ENCODE assay signal across 12 cellular contexts in the genomic region with DNA sequence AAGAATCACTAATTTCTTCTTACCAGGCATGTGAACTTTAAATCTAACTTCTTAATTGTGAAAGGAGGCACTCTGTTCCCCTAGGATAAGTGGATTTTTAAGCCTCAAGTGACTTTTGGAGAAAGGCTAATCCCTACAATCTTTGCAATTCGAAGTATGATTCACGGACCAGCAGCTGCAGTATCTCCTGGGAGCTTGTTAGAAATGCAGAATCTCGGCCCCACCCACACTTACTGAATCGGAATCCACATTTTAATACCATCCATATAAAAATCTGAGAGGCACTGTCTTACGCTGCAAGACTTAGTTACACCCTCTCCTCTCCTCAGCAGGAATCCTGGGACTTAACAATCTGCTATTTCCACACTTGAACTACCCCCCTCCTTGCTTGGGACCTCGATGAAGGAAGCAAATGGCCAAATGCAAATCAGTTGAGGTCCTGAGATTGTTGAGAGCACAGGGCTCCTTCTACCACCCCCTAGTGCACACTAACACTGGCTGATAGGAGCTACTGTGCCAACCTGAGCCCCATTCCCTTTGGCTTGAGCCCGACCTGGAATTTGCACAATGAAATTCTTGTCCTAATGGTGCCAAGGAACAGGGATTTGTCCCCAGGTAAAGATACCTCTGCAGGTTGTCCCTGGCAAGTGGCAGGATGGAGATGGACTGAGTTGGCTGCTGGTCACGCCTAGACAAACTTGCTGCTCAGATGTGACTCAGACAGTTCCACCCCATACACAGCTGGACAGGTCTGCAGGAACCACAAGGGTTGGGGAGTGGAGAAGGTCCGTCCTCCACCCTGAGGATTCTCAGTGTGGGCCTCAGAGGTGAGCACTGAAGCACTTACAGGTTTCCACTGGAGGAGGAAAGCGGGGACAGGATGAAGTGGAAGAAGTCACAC. TPM values are rescaled to one million over a fixed set of nuclear protein-coding genes. Genes with fewer than 3 reads are reported as not detected.
DNase-seq lines count a peak whose midpoint lies in the region; ATAC-seq, FAIRE-seq and TF ChIP-seq lines count a peak whose summit lies in the region.
"Had no signal": no experiment of that assay in that cellular context is flagged by ENCODE, and none has a peak within 500 bp of the region (broad histone marks: within the 10 kb centered on the region; RNA-seq: fewer than 3 reads in every experiment).

No MANE protein-coding gene starts in this region.

- POLR2A ChIA-PET in GM10248 (lab: Yijun Ruan, JAX): no interaction called here

- H4K20me1 ChIP-seq in astrocyte (ENCODE audit: insufficient read depth, low read length): peaks cover 99% of the 10 kb centered on the region

- peak overlapping the region; percentile 39 for H3K4me2 ChIP-seq in astrocyte (ENCODE audit: low read length)

- CTCF ChIA-PET in activated naive CD4-positive, alpha-beta T cell treated with anti-CD3 and anti-CD28 coated beads, Interleukin-2, amount 10 ng/mL, durations not matched to agents 7 days and 5 days (lab: Charles Lee): interaction anchor here (1.0 to 1.2 kb wide), 2 partner anchors 11 to 29 kb away, joined by 4 to 6 read pairs; no protein-coding TSS in a partner anchor
- CTCF ChIA-PET in activated naive CD4-positive, alpha-beta T cell treated with anti-CD3 and anti-CD28 coated beads for 36 hours (lab: Charles Lee): interaction anchor here (0.5 kb wide), 1 partner anchor 359 kb away, joined by 3 read pairs; no protein-coding TSS in a partner anchor
- CTCF ChIA-PET in Calu3 (lab: Charles Lee) (no interaction called here), GM10248 (lab: Yijun Ruan, JAX) (interaction anchor here (1.1 to 5.6 kb wide), 4 partner anchors 11 to 33 kb away, joined by 4 to 50 read pairs (median 6); no protein-coding TSS in a partner anchor)

- H3K36me3 ChIP-seq in astrocyte (ENCODE audit: insufficient read depth, low read length) (peaks cover 11% of the 10 kb centered on the region), kidney (ENCODE audit: control insufficient read depth in 1 of 2, insufficient read depth in 2 of 2, low read length in 2 of 2) (peaks cover 2 to 17% of the 10 kb centered on the region in 2 donors), upper lobe of right lung (peaks cover 33% of the 10 kb centered on the region)
- H3K36me3 ChIP-seq: BE2C had no signal

- FAIRE-seq in astrocyte (lab: Jason Lieb, UNC) (peak; percentile 55), kidney (lab: Jason Lieb, UNC) (no peak)

- intact Hi-C loops in activated naive CD4-positive, alpha-beta T cell treated with anti-CD3 and anti-CD28 coated beads for 36 hours (cut with micrococcal nuclease): no loop called here
- intact Hi-C loops in kidney (cut with DNase I): no loop called here
- intact Hi-C loops in upper lobe of right lung (cut with DNase I): no loop called here
- intact Hi-C loops in Calu3 (cut with micrococcal nuclease; ENCODE audit: unreplicated experiment): no loop called here

- H3K9me3 Mint-ChIP-seq in activated naive CD4-positive, alpha-beta T cell treated with anti-CD3 and anti-CD28 coated beads, Interleukin-2, amount 10 ng/mL, durations not matched to agents 7 days and 5 days: no peaks in the 10 kb centered on the region
- no peaks in the 10 kb centered on the region for H3K9me3 Mint-ChIP-seq in activated naive CD4-positive, alpha-beta T cell treated with anti-CD3 and anti-CD28 coated beads for 36 hours
- H3K9me3 Mint-ChIP-seq in astrocyte (ENCODE audit: unreplicated experiment) (no peaks in the 10 kb centered on the region), Calu3 (ENCODE audit: low read depth, unreplicated experiment) (no peaks in the 10 kb centered on the region)

- peaks cover 44% of the 10 kb centered on the region for H3K36me3 Mint-ChIP-seq in activated naive CD4-positive, alpha-beta T cell treated with anti-CD3 and anti-CD28 coated beads, Interleukin-2, amount 10 ng/mL, durations not matched to agents 7 days and 5 days
- H3K36me3 Mint-ChIP-seq in activated naive CD4-positive, alpha-beta T cell treated with anti-CD3 and anti-CD28 coated beads for 36 hours (ENCODE audit: low read depth): peaks cover 24% of the 10 kb centered on the region
- H3K36me3 Mint-ChIP-seq in astrocyte (ENCODE audit: low read depth, unreplicated experiment) (peaks cover 12% of the 10 kb centered on the region), Calu3 (ENCODE audit: insufficient read depth, unreplicated experiment) (no peaks in the 10 kb centered on the region)

- TF ChIP-seq CTCF in astrocyte (IDR thresholded peaks at IDR 0.05; ENCODE audit: insufficient read depth, low read depth, low read length): no peak
- TF ChIP-seq CTCF in kidney (IDR thresholded peaks at IDR 0.05; ENCODE audit: borderline replicate concordance, extremely low read depth, insufficient read depth): no peak
- TF ChIP-seq CTCF in upper lobe of right lung (IDR thresholded peaks at IDR 0.05): no peak
- TF ChIP-seq CTCF in Calu3 (IDR thresholded peaks at IDR 0.05; ENCODE audit: unreplicated experiment): no peak
- no peak for TF ChIP-seq CTCF in GM10248 (IDR thresholded peaks at IDR 0.05; ENCODE audit: control extremely low read depth, extremely low read depth, low read depth, missing control alignments)

- no peaks in the 10 kb centered on the region for H3K9me3 ChIP-seq in astrocyte (ENCODE audit: insufficient read depth, low read depth, low read length)
- H3K9me3 ChIP-seq in kidney (ENCODE audit: control insufficient read depth in 1 of 2, low read length in 2 of 2): no peaks in the 10 kb centered on the region
- H3K9me3 ChIP-seq in upper lobe of right lung: no peaks in the 10 kb centered on the region
- H3K9me3 ChIP-seq: BE2C, thoracic aorta had no signal

- peaks cover 100% of the 10 kb centered on the region for H3K79me2 ChIP-seq in astrocyte (ENCODE audit: insufficient read depth, low read length)

- H3K27ac ChIP-seq in astrocyte (ENCODE audit: low read depth, low read length): no peak overlapping the region
- no peak overlapping the region for H3K27ac ChIP-seq in kidney (ENCODE audit: low read depth in 2 of 2, low read length in 2 of 2)
- no peak overlapping the region for H3K27ac ChIP-seq in upper lobe of right lung
- H3K27ac ChIP-seq: VCaP had no signal

- H2AFZ ChIP-seq in astrocyte (ENCODE audit: low read depth, low read length): no peak overlapping the region

- H3K4me3 ChIP-seq in astrocyte (ENCODE audit: insufficient read depth, low read depth, low read length) (no peak overlapping the region), kidney (ENCODE audit: low read length in 2 of 2) (no peak overlapping the region), upper lobe of right lung (no peak overlapping the region)
- H3K4me3 ChIP-seq: thoracic aorta had no signal

- H3K27me3 Mint-ChIP-seq in activated naive CD4-positive, alpha-beta T cell treated with anti-CD3 and anti-CD28 coated beads, Interleukin-2, amount 10 ng/mL, durations not matched to agents 7 days and 5 days: no peaks in the 10 kb centered on the region
- H3K27me3 Mint-ChIP-seq in activated naive CD4-positive, alpha-beta T cell treated with anti-CD3 and anti-CD28 coated beads for 36 hours (ENCODE audit: low read depth): no peaks in the 10 kb centered on the region
- no peaks in the 10 kb centered on the region for H3K27me3 Mint-ChIP-seq in astrocyte (ENCODE audit: low read depth, unreplicated experiment)
- H3K27me3 Mint-ChIP-seq in Calu3 (ENCODE audit: unreplicated experiment): peaks cover 15% of the 10 kb centered on the region

- no peak for ATAC-seq in upper lobe of right lung

- no TSS peak for BruUV-seq in Calu3 (replicated peaks; lab: Mats Ljungman, UMichigan)

- H3K27me3 ChIP-seq in astrocyte (ENCODE audit: insufficient read depth, low read length) (no peaks in the 10 kb centered on the region), upper lobe of right lung (no peaks in the 10 kb centered on the region)
- H3K27me3 ChIP-seq: BE2C had no signal

- peak overlapping the region; percentile 19 for H3K9ac ChIP-seq in astrocyte (ENCODE audit: low read length)
- no peak overlapping the region for H3K9ac ChIP-seq in kidney (ENCODE audit: low read length in 2 of 2)

- no peak overlapping the region for H3K4me3 Mint-ChIP-seq in activated naive CD4-positive, alpha-beta T cell treated with anti-CD3 and anti-CD28 coated beads, Interleukin-2, amount 10 ng/mL, durations not matched to agents 7 days and 5 days
- H3K4me3 Mint-ChIP-seq in activated naive CD4-positive, alpha-beta T cell treated with anti-CD3 and anti-CD28 coated beads for 36 hours: no peak overlapping the region
- H3K4me3 Mint-ChIP-seq in astrocyte (ENCODE audit: unreplicated experiment): no peak overlapping the region
- no peak overlapping the region for H3K4me3 Mint-ChIP-seq in Calu3 (ENCODE audit: low read depth, unreplicated experiment)

- no peak for DNase-seq in activated naive CD4-positive, alpha-beta T cell treated with anti-CD3 and anti-CD28 coated beads, Interleukin-2, amount 10 ng/mL, durations not matched to agents 7 days and 5 days
- no peak for DNase-seq in activated naive CD4-positive, alpha-beta T cell treated with anti-CD3 and anti-CD28 coated beads for 36 hours
- DNase-seq in astrocyte (ENCODE audit: low read depth): peak; percentile 59
- DNase-seq in kidney: peak; percentile 45
- peak; percentile 26 for DNase-seq in upper lobe of right lung
- no peak for DNase-seq in COLO668 (lab: John Stamatoyannopoulos, UW; ENCODE audit: unreplicated experiment)
- DNase-seq in Calu3: no peak
- no peak for DNase-seq in GM10248 (ENCODE audit: extremely low spot score)
- DNase-seq: BE2C, NCI-H187 treated with DMSO at 0.1 percent for 48 hours had no signal

- H3K4me1 ChIP-seq in astrocyte (ENCODE audit: insufficient read depth, low read length) (peaks cover 31% of the 10 kb centered on the region), kidney (ENCODE audit: control insufficient read depth in 1 of 2, insufficient read depth in 1 of 2, low read depth in 1 of 2, low read length in 2 of 2) (peaks cover 19 to 32% of the 10 kb centered on the region in 2 donors), upper lobe of right lung (peaks cover 62% of the 10 kb centered on the region)
- H3K4me1 ChIP-seq: BE2C had no signal

- H3K4me1 Mint-ChIP-seq in activated naive CD4-positive, alpha-beta T cell treated with anti-CD3 and anti-CD28 coated beads, Interleukin-2, amount 10 ng/mL, durations not matched to agents 7 days and 5 days: peaks cover 51% of the 10 kb centered on the region
- peaks cover 45% of the 10 kb centered on the region for H3K4me1 Mint-ChIP-seq in activated naive CD4-positive, alpha-beta T cell treated with anti-CD3 and anti-CD28 coated beads for 36 hours (ENCODE audit: low read depth)
- peaks cover 25% of the 10 kb centered on the region for H3K4me1 Mint-ChIP-seq in astrocyte (ENCODE audit: low read depth, unreplicated experiment)
- peaks cover 11% of the 10 kb centered on the region for H3K4me1 Mint-ChIP-seq in Calu3 (ENCODE audit: low read depth, unreplicated experiment)

- peak overlapping the region; percentile 29 for H3K27ac Mint-ChIP-seq in activated naive CD4-positive, alpha-beta T cell treated with anti-CD3 and anti-CD28 coated beads, Interleukin-2, amount 10 ng/mL, durations not matched to agents 7 days and 5 days
- no peak overlapping the region for H3K27ac Mint-ChIP-seq in activated naive CD4-positive, alpha-beta T cell treated with anti-CD3 and anti-CD28 coated beads for 36 hours
- H3K27ac Mint-ChIP-seq in astrocyte (ENCODE audit: unreplicated experiment) (no peak overlapping the region), Calu3 (ENCODE audit: unreplicated experiment) (no peak overlapping the region)

RNA-seq across cellular contexts. Expression of gene ITPRIP, which starts 20.8 kb away (rescaled TPM):
- 10 to 100 TPM; 24.5 to 25.3 TPM for total RNA-seq in activated naive CD4-positive, alpha-beta T cell treated with anti-CD3 and anti-CD28 coated beads for 36 hours
- total RNA-seq in astrocyte: 21.7 and 21.9 TPM in 2 replicates
- 21.6 TPM for total RNA-seq in kidney
- 9.0 TPM for polyA plus RNA-seq in kidney (ENCODE audit: insufficient read depth, low read depth, low replicate concordance)
- total RNA-seq in upper lobe of right lung: 34.4 TPM
- total RNA-seq in Calu3 (2022): 1.5 and 1.7 TPM in 2 replicates

RNA-seq across cellular contexts. Expression of gene CFAP58, which starts 36.2 kb away (rescaled TPM):
- total RNA-seq in activated naive CD4-positive, alpha-beta T cell treated with anti-CD3 and anti-CD28 coated beads for 36 hours: under 1 TPM; 0.59 to 0.86 TPM
- total RNA-seq in astrocyte (0.82 and 0.86 TPM in 2 replicates), kidney (0.35 TPM), upper lobe of right lung (0.14 TPM), Calu3 (2022) (not detected in 2 replicates)
- 0.19 TPM for polyA plus RNA-seq in kidney (ENCODE audit: insufficient read depth, low read depth, low replicate concordance)

RNA-seq across cellular contexts. Expression of gene GSTO2, which starts 48.5 kb away (rescaled TPM):
- total RNA-seq in activated naive CD4-positive, alpha-beta T cell treated with anti-CD3 and anti-CD28 coated beads for 36 hours: 1 to 10 TPM; 3.0 to 3.6 TPM
- 1.2 and 1.9 TPM in 2 replicates for total RNA-seq in astrocyte
- total RNA-seq in kidney: 22.3 TPM
- 56.7 TPM for polyA plus RNA-seq in kidney (ENCODE audit: insufficient read depth, low read depth, low replicate concordance)
- total RNA-seq in upper lobe of right lung: 9.1 TPM
- 25.7 and 26.7 TPM in 2 replicates for total RNA-seq in Calu3 (2022)

Comparison
In these comparisons a context has a peak if more than half of its experiments do, and no peak if none do; other contexts are left out.
1. DNase-seq: peak in astrocyte (single experiment), kidney (single experiment) and upper lobe of right lung (single experiment); none in activated naive CD4-positive, alpha-beta T cell treated with anti-CD3 and anti-CD28 coated beads, Interleukin-2, amount 10 ng/mL, durations not matched to agents 7 days and 5 days (single experiment), activated naive CD4-positive, alpha-beta T cell treated with anti-CD3 and anti-CD28 coated beads for 36 hours (single experiment), COLO668 (single experiment), Calu3 (single experiment) and GM10248 (single experiment).